Comparison of ENCODE assay signal across 20 cellular contexts in the genomic region with DNA sequence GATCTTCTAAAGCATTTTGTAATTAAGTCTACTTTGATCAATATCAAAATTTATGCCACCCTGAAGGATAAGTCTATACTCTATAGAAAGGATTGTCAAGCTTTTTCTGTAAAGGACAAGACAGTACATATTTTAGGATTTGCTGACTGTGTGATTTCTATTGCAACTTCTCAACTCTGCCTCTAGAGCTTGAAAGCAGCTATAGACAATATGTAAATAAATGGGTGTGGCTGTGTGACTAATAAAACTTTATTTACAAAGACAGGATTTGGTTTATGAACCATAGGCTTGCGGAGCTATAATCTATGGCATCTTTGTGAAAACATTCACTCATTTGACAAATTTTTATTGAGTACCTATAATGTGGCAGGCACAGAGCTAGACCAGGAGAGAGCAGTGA. TPM values are rescaled to one million over a fixed set of nuclear protein-coding genes. Genes with fewer than 3 reads are reported as not detected.
"Had no signal": no experiment of that assay in that cellular context is flagged by ENCODE, and none has a peak within 500 bp of the region (broad histone marks: within the 10 kb centered on the region; RNA-seq: fewer than 3 reads in every experiment).

No MANE protein-coding gene starts in this region.

- FAIRE-seq: endometrium, urothelium cell line had no signal

- H3K9me3 ChIP-seq: ascending aorta, gastrocnemius medialis, tibial artery had no signal

- H3K36me3 Mint-ChIP-seq: activated naive CD4-positive, alpha-beta T cell treated with anti-CD3 and anti-CD28 coated beads, Interleukin-2, amount 10 ng/mL, durations not matched to agents 7 days and 5 days had no signal

- H3K4me1 Mint-ChIP-seq: activated CD4-positive, alpha-beta T cell treated with anti-CD3 and anti-CD28 coated beads, Interleukin-2, amount 10 ng/mL, durations not matched to agents 7 days and 5 days; activated naive CD4-positive, alpha-beta T cell treated with anti-CD3 and anti-CD28 coated beads, Interleukin-2, amount 10 ng/mL, durations not matched to agents 7 days and 5 days had no signal

- ATAC-seq: activated CD8-positive, alpha-beta T cell treated with anti-CD3 and anti-CD28 coated beads, Interleukin-2, amount 10 ng/mL, durations not matched to agents 7 days and 5 days; activated T-cell treated with anti-CD3 and anti-CD28 coated beads, Interleukin-2, amount 50 U/mL, for 4 hours; gastrocnemius medialis; left ventricle myocardium superior; stimulated activated naive CD8-positive, alpha-beta T cell treated with anti-CD3 and anti-CD28 coated beads, Interleukin-15, Interleukin-2, amounts not matched to agents 100 U/mL and 50 U/mL, for 24 hours had no signal

- H3K27me3 ChIP-seq: ascending aorta, gastrocnemius medialis, tibial artery had no signal

- DNase-seq: activated CD4-positive, alpha-beta T cell treated with anti-CD3 and anti-CD28 coated beads, Interleukin-2, amount 10 ng/mL, durations not matched to agents 7 days and 5 days; activated CD8-positive, alpha-beta memory T cell treated with anti-CD3 and anti-CD28 coated beads, Interleukin-2, amount 50 U/mL, for 4 hours; activated CD8-positive, alpha-beta T cell treated with anti-CD3 and anti-CD28 coated beads, Interleukin-2, amount 10 ng/mL, durations not matched to agents 7 days and 5 days; activated naive CD4-positive, alpha-beta T cell treated with anti-CD3 and anti-CD28 coated beads, Interleukin-2, amount 10 ng/mL, durations not matched to agents 7 days and 5 days; activated T-cell treated with anti-CD3 and anti-CD28 coated beads, Interleukin-2, amount 50 U/mL, for 4 hours; gastrocnemius medialis; head of caudate nucleus; left ventricle myocardium superior; stimulated activated naive CD8-positive, alpha-beta T cell treated with anti-CD3 and anti-CD28 coated beads, Interleukin-15, Interleukin-2, amounts not matched to agents 100 U/mL and 50 U/mL, for 24 hours; substantia nigra; T-helper 2 cell; tibial artery had no signal

- H3K36me3 ChIP-seq: ascending aorta, gastrocnemius medialis, tibial artery had no signal

- H3K4me3 Mint-ChIP-seq: activated CD4-positive, alpha-beta T cell treated with anti-CD3 and anti-CD28 coated beads, Interleukin-2, amount 10 ng/mL, durations not matched to agents 7 days and 5 days; activated CD8-positive, alpha-beta T cell treated with anti-CD3 and anti-CD28 coated beads, Interleukin-2, amount 10 ng/mL, durations not matched to agents 7 days and 5 days; activated naive CD4-positive, alpha-beta T cell treated with anti-CD3 and anti-CD28 coated beads, Interleukin-2, amount 10 ng/mL, durations not matched to agents 7 days and 5 days; activated T-cell treated with anti-CD3 and anti-CD28 coated beads, Interleukin-2, amount 50 U/mL, for 4 hours had no signal

- H3K27ac Mint-ChIP-seq: activated CD4-positive, alpha-beta T cell treated with anti-CD3 and anti-CD28 coated beads, Interleukin-2, amount 10 ng/mL, durations not matched to agents 7 days and 5 days; activated CD8-positive, alpha-beta T cell treated with anti-CD3 and anti-CD28 coated beads, Interleukin-2, amount 10 ng/mL, durations not matched to agents 7 days and 5 days; activated naive CD4-positive, alpha-beta T cell treated with anti-CD3 and anti-CD28 coated beads, Interleukin-2, amount 10 ng/mL, durations not matched to agents 7 days and 5 days had no signal

- H3K9me3 Mint-ChIP-seq: activated CD4-positive, alpha-beta T cell treated with anti-CD3 and anti-CD28 coated beads, Interleukin-2, amount 10 ng/mL, durations not matched to agents 7 days and 5 days; activated naive CD4-positive, alpha-beta T cell treated with anti-CD3 and anti-CD28 coated beads, Interleukin-2, amount 10 ng/mL, durations not matched to agents 7 days and 5 days; activated T-cell treated with anti-CD3 and anti-CD28 coated beads, Interleukin-2, amount 50 U/mL, for 4 hours had no signal

- H3K27ac ChIP-seq: ascending aorta, coronary artery, gastrocnemius medialis, tibial artery had no signal

- H3K4me3 ChIP-seq: ascending aorta, coronary artery, gastrocnemius medialis, tibial artery had no signal

- H3K4me1 ChIP-seq: ascending aorta, gastrocnemius medialis, tibial artery had no signal

RNA-seq across cellular contexts. Expression of a gene that starts 18.4 kb away (rescaled TPM):
- total RNA-seq: activated CD4-positive, alpha-beta T cell treated with anti-CD3 and anti-CD28 coated beads, Interleukin-2, amount 10 ng/mL, durations not matched to agents 7 days and 5 days; activated CD8-positive, alpha-beta T cell treated with anti-CD3 and anti-CD28 coated beads, Interleukin-2, amount 10 ng/mL, durations not matched to agents 7 days and 5 days; activated T-cell treated with anti-CD3 and anti-CD28 coated beads, Interleukin-2, amount 50 U/mL, for 4 hours; ascending aorta; gastrocnemius medialis; kidney epithelial cell; left ventricle myocardium superior; omental fat pad; posterior vena cava had no signal
- polyA plus RNA-seq: esophagus had no signal
